Comparison of ENCODE assay signal across 9 cellular contexts in the genomic region with DNA sequence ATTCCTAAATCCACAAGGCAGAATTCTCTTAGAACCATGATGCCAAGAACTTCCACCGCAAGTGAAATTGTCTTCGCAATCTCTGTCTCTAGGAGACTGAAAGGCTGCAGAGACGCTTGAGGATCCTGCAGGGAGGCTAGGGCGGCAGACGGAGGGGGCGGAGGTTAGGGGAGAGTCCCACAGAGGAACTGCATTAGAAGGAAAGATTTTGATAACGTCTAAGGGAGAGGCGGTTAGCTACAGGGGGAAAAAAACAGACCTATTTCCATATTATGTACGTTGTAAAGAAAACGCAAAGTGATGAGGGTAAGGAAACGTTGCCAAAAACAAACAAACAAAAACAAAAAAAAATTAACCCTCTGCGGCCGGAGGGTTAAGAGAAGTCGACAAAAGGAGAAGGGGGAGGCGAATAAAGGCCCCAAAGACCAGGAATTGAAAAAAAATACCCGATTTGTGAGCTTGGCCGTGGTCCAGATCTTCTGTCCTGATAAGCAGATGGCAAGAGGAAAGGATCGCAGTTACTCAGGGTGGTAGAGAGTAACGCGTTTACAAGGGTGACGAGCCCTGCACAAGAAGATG. TPM values are rescaled to one million over a fixed set of nuclear protein-coding genes. Genes with fewer than 3 reads are reported as not detected.
A peak's percentile ranks its signal among the peaks of the same experiment; 100 is the strongest.
DNase-seq lines count a peak whose midpoint lies in the region; ATAC-seq and TF ChIP-seq lines count a peak whose summit lies in the region.
"Had no signal": no experiment of that assay in that cellular context is flagged by ENCODE, and none has a peak within 500 bp of the region (broad histone marks: within the 10 kb centered on the region; RNA-seq: fewer than 3 reads in every experiment).

No MANE protein-coding gene starts in this region.

- no peaks in the 10 kb centered on the region for H3K9me2 ChIP-seq in neural cell (ENCODE audit: insufficient read depth, low read length)

- peaks cover 10 to 15% of the 10 kb centered on the region in 2 donors for H3K36me3 Mint-ChIP-seq in CD4-positive, alpha-beta memory T cell

- CTCF ChIA-PET in CD4-positive, alpha-beta memory T cell (lab: Charles Lee; ENCODE audit: partially characterized antibody) = interaction anchor here (1.5 to 3.3 kb wide), 3 partner anchors 48 to 292 kb away, joined by 6 to 13 read pairs (median 10); partner anchors contain the start of gene MIS18BP1

- H2AFZ ChIP-seq in neural cell (ENCODE audit: low read depth, low read length) = peak overlapping the region; percentile 89

- peaks cover 40 to 50% (median 43%) of the 10 kb centered on the region in 4 donors for H3K4me1 Mint-ChIP-seq in CD4-positive, alpha-beta memory T cell

- intact Hi-C loops in CD4-positive, alpha-beta memory T cell (cut with micrococcal nuclease) = loop anchor here (1.0 to 5.0 kb wide), 2 partner anchors 173 to 306 kb away; partner anchors contain the start of gene FKBP3

- H3K9ac ChIP-seq in neural cell (ENCODE audit: low read length) = peak overlapping the region; percentile 85

- H3F3A ChIP-seq in neural cell (ENCODE audit: insufficient read depth, low read length, poor library complexity, severe bottlenecking) = peaks cover 7% of the 10 kb centered on the region

- no peak overlapping the region for H3K27ac Mint-ChIP-seq in CD4-positive, alpha-beta memory T cell

- peak overlapping the region; percentile 66 for H3K4me2 ChIP-seq in neural cell (ENCODE audit: low read length)

- no peaks in the 10 kb centered on the region for H4K20me1 ChIP-seq in neural cell (ENCODE audit: insufficient read depth)

- H3K4me1 ChIP-seq in CD4-positive, alpha-beta memory T cell (ENCODE audit: insufficient read depth, low read length) = peaks cover 74% of the 10 kb centered on the region

- peak; percentile 54 to 81 (median 62) for DNase-seq in CD4-positive, alpha-beta memory T cell
- DNase-seq in OCI-M1 (lab: John Stamatoyannopoulos, UW) (peak; percentile 89), activated T-helper 1 cell treated with Interleukin-2 at 50 U/mL for 16 hours (ENCODE audit: low read depth) (peak; percentile 31), fibroblast of pulmonary artery (ENCODE audit: low read depth) (peak; percentile 65), substantia nigra (lab: John Stamatoyannopoulos, UW) (peak in 25 of 49 donors; percentile 3 to 73 (median 19))

- H3K27ac ChIP-seq in CD4-positive, alpha-beta memory T cell (ENCODE audit: low read depth, low read length) = peak overlapping the region; percentile 92
- H3K27ac ChIP-seq in neural cell (ENCODE audit: low read length) (peak overlapping the region; percentile 95), substantia nigra (ENCODE audit: low read depth, low read length, poor library complexity, severe bottlenecking) (peak overlapping the region; percentile 87)

- H3K4me3 Mint-ChIP-seq in CD4-positive, alpha-beta memory T cell = no peak overlapping the region
- H3K4me3 Mint-ChIP-seq: activated naive CD4-positive, alpha-beta T cell treated with anti-CD3 and anti-CD28 coated beads, Interleukin-2, amount 50 U/mL, for 24 hours had no signal

- H3K9me3 Mint-ChIP-seq in CD4-positive, alpha-beta memory T cell = peaks cover 0 to 24% (median 18%) of the 10 kb centered on the region in 8 donors

- no peaks in the 10 kb centered on the region for H3K9me3 ChIP-seq in CD4-positive, alpha-beta memory T cell (ENCODE audit: control insufficient read depth in 1 of 2, low read length in 2 of 2)
- H3K9me3 ChIP-seq in neural cell (ENCODE audit: low read length) = no peaks in the 10 kb centered on the region

- no peak for TF ChIP-seq EP300 in neural cell (conservative IDR thresholded peaks at IDR 0.05; ENCODE audit: poor library complexity, severe bottlenecking)

- no peaks in the 10 kb centered on the region for H3K27me3 ChIP-seq in CD4-positive, alpha-beta memory T cell (ENCODE audit: insufficient read depth, low read length)
- no peaks in the 10 kb centered on the region for H3K27me3 ChIP-seq in neural cell (ENCODE audit: insufficient read depth, low read depth, low read length)

- peak; percentile 4 for TF ChIP-seq RAD21 in neural cell (conservative IDR thresholded peaks at IDR 0.05)

- H3K36me3 ChIP-seq in CD4-positive, alpha-beta memory T cell (ENCODE audit: insufficient read depth, low read length) = no peaks in the 10 kb centered on the region
- no peaks in the 10 kb centered on the region for H3K36me3 ChIP-seq in neural cell (ENCODE audit: insufficient read depth, low read length)

- H3K4me3 ChIP-seq in CD4-positive, alpha-beta memory T cell (ENCODE audit: low read length in 2 of 2) = peak overlapping the region; percentile 75 to 93
- H3K4me3 ChIP-seq in fibroblast of pulmonary artery (replicated peaks; ENCODE audit: low read depth, low read length) = peak overlapping the region; percentile 87
- H3K4me3 ChIP-seq in neural cell (ENCODE audit: low read length) = peak overlapping the region; percentile 85

- peak; percentile 36 for ATAC-seq in GM19395 (IDR thresholded peaks at IDR 0.05; ENCODE audit: unreplicated experiment)
- ATAC-seq in HG03469 (IDR thresholded peaks at IDR 0.05; ENCODE audit: unreplicated experiment) = peak; percentile 0

- POLR2A ChIA-PET in CD4-positive, alpha-beta memory T cell (lab: Charles Lee; ENCODE audit: partially characterized antibody) = interaction anchor here (0.9 to 4.9 kb wide), 22 partner anchors 10 to 297 kb away, joined by 3 to 77 read pairs (median 5); partner anchors contain the start of genes FANCM, FKBP3, MIS18BP1 and PRPF39

- peaks cover 81% of the 10 kb centered on the region for H3K79me2 ChIP-seq in neural cell (replicated peaks; ENCODE audit: insufficient read depth, low read length)

- H3K27me3 Mint-ChIP-seq in CD4-positive, alpha-beta memory T cell = no peaks in the 10 kb centered on the region
- H3K27me3 Mint-ChIP-seq: activated naive CD4-positive, alpha-beta T cell treated with anti-CD3 and anti-CD28 coated beads, Interleukin-2, amount 50 U/mL, for 24 hours had no signal

- no peak for TF ChIP-seq CTCF in fibroblast of pulmonary artery (IDR thresholded peaks at IDR 0.05; ENCODE audit: low read length, missing control alignments)
- no peak for TF ChIP-seq CTCF in neural cell (IDR thresholded peaks at IDR 0.05; ENCODE audit: poor library complexity, severe bottlenecking)

TF ChIP-seq in neural cell, 6 proteins besides CTCF, POLR2A, EP300 and RAD21:
- TF ChIP-seq REST (IDR thresholded peaks at IDR 0.05; ENCODE audit: borderline replicate concordance) = no peak
- no peak for TF ChIP-seq MXI1 (conservative IDR thresholded peaks at IDR 0.05; ENCODE audit: poor library complexity, severe bottlenecking)
- TF ChIP-seq SMC3 (conservative IDR thresholded peaks at IDR 0.05; ENCODE audit: poor library complexity) = no peak
- no peak for TF ChIP-seq POLR2AphosphoS5 (IDR thresholded peaks at IDR 0.05)
- no peak for TF ChIP-seq EZH2 (IDR thresholded peaks at IDR 0.05; ENCODE audit: borderline replicate concordance, insufficient read depth, low read length, poor library complexity, severe bottlenecking)
- no peak for TF ChIP-seq TAF1 (IDR thresholded peaks at IDR 0.05; ENCODE audit: low read depth)

RNA-seq across cellular contexts. Expression of gene KLHL28, which starts 0.5 kb away (rescaled TPM):
- total RNA-seq in CD4-positive, alpha-beta memory T cell = 10 to 100 TPM; 38.4 to 40.6 TPM
- 10 to 100 TPM; 44.5 to 69.9 TPM for polyA plus RNA-seq in CD4-positive, alpha-beta memory T cell
- 16.1 and 17.4 TPM in 2 replicates for polyA plus RNA-seq in neural cell
- 56.2 and 65.4 TPM in 2 replicates for polyA minus RNA-seq in neural cell

RNA-seq across cellular contexts. Expression of gene TOGARAM1, which starts 0.8 kb away (rescaled TPM):
- total RNA-seq in CD4-positive, alpha-beta memory T cell = 10 to 100 TPM; 11.3 to 11.5 TPM
- 1 to 10 TPM; 7.2 to 8.8 TPM for polyA plus RNA-seq in CD4-positive, alpha-beta memory T cell
- 20.8 and 23.8 TPM in 2 replicates for polyA plus RNA-seq in neural cell
- 64.8 and 68.3 TPM in 2 replicates for polyA minus RNA-seq in neural cell

Comparison
In these comparisons a context has a peak if more than half of its experiments do, and no peak if none do; other contexts are left out.
1. Peak in every context shown above with its lines: DNase-seq, ATAC-seq, H3K4me3 ChIP-seq and H3K27ac ChIP-seq.
2. DNase-seq: peak in every context shown above with its lines; median percentile 89 in OCI-M1; 65 in fibroblast of pulmonary artery; 62 in CD4-positive, alpha-beta memory T cell; 31 in activated T-helper 1 cell treated with Interleukin-2 at 50 U/mL for 16 hours; 19 in substantia nigra.